Comparison of ENCODE assay signal across 12 cellular contexts in the genomic region with DNA sequence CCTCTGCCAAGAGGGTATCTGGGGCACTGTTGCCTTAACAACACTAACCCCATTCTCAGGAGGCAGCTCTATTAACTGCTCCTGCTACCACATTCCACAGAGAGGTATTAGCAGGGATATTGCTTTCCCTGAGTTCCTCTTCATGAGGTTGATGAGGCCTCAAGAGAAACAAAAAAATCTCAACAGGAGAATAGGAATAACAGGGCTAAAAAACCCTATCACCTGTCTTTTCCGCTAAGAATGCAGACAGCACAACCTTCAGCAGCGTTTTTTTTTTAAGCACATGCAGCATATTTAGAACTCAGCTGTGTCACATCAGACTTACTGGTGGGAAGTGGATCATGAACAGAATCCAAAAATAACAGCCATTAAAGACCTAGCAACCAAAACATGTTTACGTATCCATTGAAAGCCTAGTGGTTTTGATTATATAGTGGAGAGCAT. TPM values are rescaled to one million over a fixed set of nuclear protein-coding genes. Genes with fewer than 3 reads are reported as not detected.
A peak's percentile ranks its signal among the peaks of the same experiment; 100 is the strongest.
DNase-seq lines count a peak whose midpoint lies in the region; ATAC-seq, FAIRE-seq and TF ChIP-seq lines count a peak whose summit lies in the region.
"Had no signal": no experiment of that assay in that cellular context is flagged by ENCODE, and none has a peak within 500 bp of the region (broad histone marks: within the 10 kb centered on the region; RNA-seq: fewer than 3 reads in every experiment).

No MANE protein-coding gene starts in this region.

- FAIRE-seq in astrocyte (lab: Jason Lieb, UNC): no peak

- H3K4me1 Mint-ChIP-seq in astrocyte (ENCODE audit: low read depth, unreplicated experiment) (peaks cover 7% of the 10 kb centered on the region), mesothelial cell of epicardium (peaks cover 22% of the 10 kb centered on the region)

- peaks cover 12% of the 10 kb centered on the region for H3F3A ChIP-seq in GM23248 (ENCODE audit: insufficient read depth)

- H3K9ac ChIP-seq in GM23248 (no peak overlapping the region), astrocyte (ENCODE audit: low read length) (no peak overlapping the region)

- in situ Hi-C loops in GM23248 (cut with MboI): no loop called here

- no peak for TF ChIP-seq CTCF in astrocyte (IDR thresholded peaks at IDR 0.05; ENCODE audit: insufficient read depth, low read depth, low read length)
- no peak for TF ChIP-seq CTCF in mesothelial cell of epicardium (IDR thresholded peaks at IDR 0.05; ENCODE audit: unreplicated experiment)
- TF ChIP-seq CTCF in lower leg skin (IDR thresholded peaks at IDR 0.05): no peak

- H3K36me3 Mint-ChIP-seq in astrocyte (ENCODE audit: low read depth, unreplicated experiment) (no peaks in the 10 kb centered on the region), mesothelial cell of epicardium (peaks cover 16% of the 10 kb centered on the region)

- DNase-seq in GM23248 (peak; percentile 49), astrocyte (ENCODE audit: low read depth) (peak; percentile 67), Right ventricle myocardium superior (no peak), sciatic nerve (ENCODE audit: low spot score) (no peak), mesothelial cell of epicardium (ENCODE audit: low spot score in 2 of 2, unreplicated experiment in 2 of 2) (no peak), lower leg skin (ENCODE audit: low spot score in 2 of 2) (no peak)
- DNase-seq: DMS79, T-helper 1 cell had no signal

- no peak overlapping the region for H3K4me2 ChIP-seq in GM23248 (ENCODE audit: unreplicated experiment)
- H3K4me2 ChIP-seq in astrocyte (ENCODE audit: low read length): no peak overlapping the region

- no peak for TF ChIP-seq POLR2A in lower leg skin (IDR thresholded peaks at IDR 0.05)

- H2AFZ ChIP-seq in GM23248: no peak overlapping the region
- no peak overlapping the region for H2AFZ ChIP-seq in astrocyte (ENCODE audit: low read depth, low read length)

- WGBS in GM23248 (ENCODE audit: low coverage in 1 of 2, low lambda C conversion rate in 2 of 2, missing lambda C conversion rate in 2 of 2), 2 experiments: 22 to 34% methylated on average over 3 of the region's 3 CpGs
- WGBS in lower leg skin, 2 donors: 22 to 44% methylated on average over 3 of the region's 3 CpGs

- no peak overlapping the region for H3K4me3 ChIP-seq in GM23248
- no peak overlapping the region for H3K4me3 ChIP-seq in astrocyte (ENCODE audit: insufficient read depth, low read depth, low read length)
- H3K4me3 ChIP-seq in lower leg skin (ENCODE audit: low read depth, poor library complexity, severe bottlenecking): no peak overlapping the region

- no peaks in the 10 kb centered on the region; the same call in 1 of the 2 replicates for H4K20me1 ChIP-seq in GM23248 (ENCODE audit: insufficient read depth)
- peaks cover 54% of the 10 kb centered on the region for H4K20me1 ChIP-seq in astrocyte (ENCODE audit: insufficient read depth, low read length)

- intact Hi-C loops in Right ventricle myocardium superior (cut with DNase I): no loop called here
- intact Hi-C loops in sciatic nerve (cut with DNase I): no loop called here
- intact Hi-C loops in lower leg skin (cut with DNase I; ENCODE audit: low total_unique reads): no loop called here

- no peaks in the 10 kb centered on the region for H3K9me3 ChIP-seq in GM23248 (ENCODE audit: low read depth)
- no peaks in the 10 kb centered on the region for H3K9me3 ChIP-seq in astrocyte (ENCODE audit: insufficient read depth, low read depth, low read length)

- H3K27ac ChIP-seq in GM23248 (no peak overlapping the region), astrocyte (ENCODE audit: low read depth, low read length) (no peak overlapping the region)

- H3K27me3 ChIP-seq in GM23248 (replicated peaks; ENCODE audit: insufficient read depth) (no peaks in the 10 kb centered on the region), astrocyte (ENCODE audit: insufficient read depth, low read length) (no peaks in the 10 kb centered on the region)

- peak; percentile 85 for ATAC-seq in Right ventricle myocardium superior (ENCODE audit: poor library complexity)
- peak; percentile 88 for ATAC-seq in sciatic nerve
- ATAC-seq in HG02759 (IDR thresholded peaks at IDR 0.05; ENCODE audit: unreplicated experiment): no peak
- no peak for ATAC-seq in HG02798 (IDR thresholded peaks at IDR 0.05; ENCODE audit: poor library complexity, unreplicated experiment)
- ATAC-seq: HCT116 had no signal

- no peaks in the 10 kb centered on the region for H3K9me2 ChIP-seq in GM23248 (ENCODE audit: insufficient read depth)

- H3K4me1 ChIP-seq in GM23248 (ENCODE audit: insufficient read depth): peaks cover 6% of the 10 kb centered on the region
- H3K4me1 ChIP-seq in astrocyte (ENCODE audit: insufficient read depth, low read length): peaks cover 5% of the 10 kb centered on the region

- no peaks in the 10 kb centered on the region for H3K27me3 Mint-ChIP-seq in astrocyte (ENCODE audit: low read depth, unreplicated experiment)
- H3K27me3 Mint-ChIP-seq in mesothelial cell of epicardium (ENCODE audit: low read depth): no peaks in the 10 kb centered on the region
- H3K27me3 Mint-ChIP-seq: memory B cell had no signal

- H3K4me3 Mint-ChIP-seq in astrocyte (ENCODE audit: unreplicated experiment) (no peak overlapping the region), mesothelial cell of epicardium (no peak overlapping the region)
- H3K4me3 Mint-ChIP-seq: memory B cell had no signal

- 0 out of 2 replicates have a peak, but pooled peaks cover 11% of the 10 kb centered on the region for H3K36me3 ChIP-seq in GM23248 (ENCODE audit: low read depth)
- peaks cover 7% of the 10 kb centered on the region for H3K36me3 ChIP-seq in astrocyte (ENCODE audit: insufficient read depth, low read length)

- H3K79me2 ChIP-seq in GM23248 (ENCODE audit: insufficient read depth) (peaks cover 90% of the 10 kb centered on the region), astrocyte (ENCODE audit: insufficient read depth, low read length) (peaks cover 53% of the 10 kb centered on the region)

- H3K9me3 Mint-ChIP-seq in astrocyte (ENCODE audit: unreplicated experiment) (no peaks in the 10 kb centered on the region), mesothelial cell of epicardium (no peaks in the 10 kb centered on the region)
- H3K9me3 Mint-ChIP-seq: memory B cell had no signal

- H3K27ac Mint-ChIP-seq in astrocyte (ENCODE audit: unreplicated experiment) (no peak overlapping the region), mesothelial cell of epicardium (no peak overlapping the region)
- H3K27ac Mint-ChIP-seq: memory B cell had no signal

RNA-seq across cellular contexts. Expression of gene ATF7, which starts 29.2 kb away (rescaled TPM):
- total RNA-seq in GM23248 (2014; rRNA removed; shearing (Covaris generic)): 10.5 and 12.8 TPM in 2 replicates
- 21.5 and 24.3 TPM in 2 replicates for polyA plus RNA-seq in GM23248 (2016; fragmentation: Nextera tagmentation; extraction: Ambion mirVana)
- total RNA-seq in astrocyte (35.1 and 38.3 TPM in 2 replicates), Right ventricle myocardium superior (29.1 TPM), sciatic nerve (62.5 TPM), mesothelial cell of epicardium (35.4 to 38.6 TPM (median 36.3 TPM) in 3 replicates), lower leg skin (10 to 100 TPM; 25.1 to 34.4 (median 29.0) TPM)

Comparison
In these comparisons a context has a peak if more than half of its experiments do, and no peak if none do; other contexts are left out.
1. DNase-seq: peak in GM23248 (single experiment) and astrocyte (single experiment); none in Right ventricle myocardium superior (single experiment), sciatic nerve (single experiment), mesothelial cell of epicardium (0 of 2) and lower leg skin (0 of 2).
2. ATAC-seq: peak in Right ventricle myocardium superior (single experiment) and sciatic nerve (single experiment); none in HG02759 (single experiment) and HG02798 (single experiment).